ENCODE assay signal across 12 cellular contexts in the genomic region with DNA sequence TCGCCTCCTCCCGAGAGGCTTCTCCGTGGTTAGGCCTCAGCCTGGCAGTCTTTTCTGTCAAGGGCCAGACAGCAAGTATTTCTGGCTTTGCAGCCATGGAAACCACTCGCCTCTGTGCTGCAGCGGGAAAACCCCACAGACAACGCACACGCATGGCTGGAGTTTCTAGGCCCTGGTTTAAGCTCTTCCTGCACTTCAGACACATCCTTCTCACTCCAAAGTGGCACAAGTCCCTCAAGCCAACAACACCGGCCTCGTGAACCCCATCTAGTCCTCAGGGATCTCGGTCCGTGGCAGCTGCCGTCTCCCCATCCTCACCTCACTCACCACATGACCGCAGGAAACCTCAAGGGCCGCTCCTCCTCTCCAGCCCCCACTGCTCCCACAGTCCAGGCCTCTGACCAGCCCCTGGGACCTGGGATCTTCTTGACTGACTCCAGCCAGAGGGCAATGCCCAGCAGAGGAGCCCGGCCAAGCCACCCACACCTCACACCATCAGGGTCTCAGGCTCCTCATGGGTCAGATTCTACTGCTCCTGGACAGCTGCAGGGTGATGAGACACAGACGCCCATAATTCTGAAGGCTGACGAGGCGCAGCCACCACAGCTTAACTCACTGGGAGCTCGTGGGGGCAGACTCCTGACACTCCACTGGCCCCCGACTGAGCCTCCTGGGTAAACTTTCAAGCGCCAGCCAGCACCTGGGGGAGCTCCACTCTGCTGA. TPM values are rescaled to one million over a fixed set of nuclear protein-coding genes. Genes with fewer than 3 reads are reported as not detected.
DNase-seq lines count a peak whose midpoint lies in the region; ATAC-seq and TF ChIP-seq lines count a peak whose summit lies in the region.
"Had no signal": no experiment of that assay in that cellular context is flagged by ENCODE, and none has a peak within 500 bp of the region (broad histone marks: within the 10 kb centered on the region; RNA-seq: fewer than 3 reads in every experiment).

No MANE protein-coding gene starts in this region.

- peaks cover 35% of the 10 kb centered on the region for H3K36me3 Mint-ChIP-seq in progenitor cell of endocrine pancreas (ENCODE audit: insufficient read depth)

- DNase-seq in NAMALWA (ENCODE audit: low spot score) (peak; percentile 34), myocyte (ENCODE audit: low read depth) (peak; percentile 66), NCI-H1048 (lab: John Stamatoyannopoulos, UW) (no peak), EL (no peak), SKM-1 treated with dmso at 0.1 percent for 144 hours (lab: John Stamatoyannopoulos, UW; ENCODE audit: unreplicated experiment) (no peak), progenitor cell of endocrine pancreas (ENCODE audit: low spot score, unreplicated experiment) (no peak)
- DNase-seq: activated gamma-delta T cell treated with Interleukin-2 at 50 U/mL for 16 hours, GF-D8, left ventricle myocardium inferior, T-cell had no signal

- no peak overlapping the region for H3K4me3 Mint-ChIP-seq in progenitor cell of endocrine pancreas (ENCODE audit: low read depth)
- H3K4me3 Mint-ChIP-seq: T-cell had no signal

- no peaks in the 10 kb centered on the region for H3K4me1 Mint-ChIP-seq in progenitor cell of endocrine pancreas (ENCODE audit: low read depth)

- H3K9me3 Mint-ChIP-seq in progenitor cell of endocrine pancreas (ENCODE audit: low read depth) = peaks cover 7% of the 10 kb centered on the region
- H3K9me3 Mint-ChIP-seq: T-cell had no signal

- ATAC-seq in GM18858 (IDR thresholded peaks at IDR 0.05; ENCODE audit: unreplicated experiment) (peak; percentile 50), GM21786 (IDR thresholded peaks at IDR 0.05; ENCODE audit: unreplicated experiment) (peak; percentile 82)
- ATAC-seq: T-cell had no signal

- no peaks in the 10 kb centered on the region for H3K27me3 Mint-ChIP-seq in progenitor cell of endocrine pancreas
- H3K27me3 Mint-ChIP-seq: T-cell had no signal

- H3K27ac Mint-ChIP-seq in progenitor cell of endocrine pancreas = no peak overlapping the region
- H3K27ac Mint-ChIP-seq: T-cell had no signal

- no peak for TF ChIP-seq CTCF in progenitor cell of endocrine pancreas (IDR thresholded peaks at IDR 0.05; ENCODE audit: unreplicated experiment)

RNA-seq across cellular contexts. Expression of a gene that starts 21.7 kb away (rescaled TPM):
- total RNA-seq in myocyte (39.2 and 39.4 TPM in 2 replicates), progenitor cell of endocrine pancreas (46.1 and 51.2 TPM in 2 replicates)
- 21.3 TPM for polyA plus RNA-seq in myocyte (2012)

RNA-seq across cellular contexts. Expression of a gene that starts 37.0 kb away (rescaled TPM):
- 23.5 and 28.3 TPM in 2 replicates for total RNA-seq in myocyte
- 22.9 TPM for polyA plus RNA-seq in myocyte (2012)
- total RNA-seq in progenitor cell of endocrine pancreas = 212 and 214 TPM in 2 replicates

RNA-seq across cellular contexts. Expression of a gene that starts 41.1 kb away (rescaled TPM):
- total RNA-seq in myocyte (0.10 TPM in 1 of 2 replicates, not detected in the other), progenitor cell of endocrine pancreas (169 and 185 TPM in 2 replicates)
- 0.11 TPM for polyA plus RNA-seq in myocyte (2012)

Comparison
In these comparisons a context has a peak if more than half of its experiments do, and no peak if none do; other contexts are left out.
1. DNase-seq: peak in NAMALWA (single experiment) and myocyte (single experiment); none in NCI-H1048 (single experiment), EL (single experiment), SKM-1 treated with dmso at 0.1 percent for 144 hours (single experiment) and progenitor cell of endocrine pancreas (single experiment).
2. RNA of a gene that starts 41.1 kb away (total RNA-seq): 169 to 185 TPM in progenitor cell of endocrine pancreas; 0.10 TPM in myocyte; every median in the first group is over 100 times any median in the second.